In genomic region chr20:38473353-38473795, GRCh38 we compare ENCODE assay signal across 8 cellular contexts. TPM values are rescaled to one million over a fixed set of nuclear protein-coding genes. Genes with fewer than 3 reads are reported as not detected.
A peak's percentile ranks its signal among the peaks of the same experiment; 100 is the strongest.
DNase-seq lines count a peak whose midpoint lies in the region; TF ChIP-seq lines count a peak whose summit lies in the region.

No MANE protein-coding gene starts in this region.

- no peaks in the 10 kb centered on the region for H3K36me3 ChIP-seq in endodermal cell (ENCODE audit: control insufficient read depth, insufficient read depth, low read length)

- H3K27me3 Mint-ChIP-seq in activated naive CD4-positive, alpha-beta T cell treated with anti-CD3 and anti-CD28 coated beads, Interleukin-2, amount 10 ng/mL, durations not matched to agents 7 days and 5 days, result peaks cover 13% of the 10 kb centered on the region
- peaks cover 5% of the 10 kb centered on the region for H3K27me3 Mint-ChIP-seq in endodermal cell (ENCODE audit: insufficient read depth)
- peaks cover 31% of the 10 kb centered on the region for H3K27me3 Mint-ChIP-seq in nephron progenitor cell (ENCODE audit: low read depth, poor library complexity)

- peak overlapping the region; percentile 97 for H3K4me3 ChIP-seq in endodermal cell (ENCODE audit: low read length)

- H3K4me1 Mint-ChIP-seq in activated naive CD4-positive, alpha-beta T cell treated with anti-CD3 and anti-CD28 coated beads, Interleukin-2, amount 10 ng/mL, durations not matched to agents 7 days and 5 days, result peaks cover 35% of the 10 kb centered on the region
- H3K4me1 Mint-ChIP-seq in endodermal cell (peaks cover 27% of the 10 kb centered on the region), nephron progenitor cell (peaks cover 37% of the 10 kb centered on the region)

- no peaks in the 10 kb centered on the region for H3K36me3 Mint-ChIP-seq in activated naive CD4-positive, alpha-beta T cell treated with anti-CD3 and anti-CD28 coated beads, Interleukin-2, amount 10 ng/mL, durations not matched to agents 7 days and 5 days
- H3K36me3 Mint-ChIP-seq in endodermal cell (ENCODE audit: low read depth) (peaks cover 4% of the 10 kb centered on the region), nephron progenitor cell (ENCODE audit: low read depth) (no peaks in the 10 kb centered on the region)

- H3K4me1 ChIP-seq in endodermal cell (ENCODE audit: control insufficient read depth, insufficient read depth, low read length), result peaks cover 5% of the 10 kb centered on the region

- H3K9me3 ChIP-seq in endodermal cell (ENCODE audit: control insufficient read depth, low read length), result no peaks in the 10 kb centered on the region

- peak overlapping the region; percentile 87 for H3K9ac ChIP-seq in endodermal cell (ENCODE audit: extremely low read depth, low read length, poor library complexity, severe bottlenecking)

- CTCF ChIA-PET in activated naive CD4-positive, alpha-beta T cell treated with anti-CD3 and anti-CD28 coated beads, Interleukin-2, amount 10 ng/mL, durations not matched to agents 7 days and 5 days (lab: Charles Lee), result interaction anchor here (0.6 to 3.5 kb wide), 5 partner anchors 13 to 39 kb away, joined by 3 to 20 read pairs (median 7); partner anchors contain the start of gene SNHG17

- H3K9me3 Mint-ChIP-seq in activated naive CD4-positive, alpha-beta T cell treated with anti-CD3 and anti-CD28 coated beads, Interleukin-2, amount 10 ng/mL, durations not matched to agents 7 days and 5 days, result no peaks in the 10 kb centered on the region
- no peaks in the 10 kb centered on the region for H3K9me3 Mint-ChIP-seq in endodermal cell
- H3K9me3 Mint-ChIP-seq in nephron progenitor cell, result no peaks in the 10 kb centered on the region

- peak overlapping the region; percentile 77 for H3K27ac Mint-ChIP-seq in activated naive CD4-positive, alpha-beta T cell treated with anti-CD3 and anti-CD28 coated beads, Interleukin-2, amount 10 ng/mL, durations not matched to agents 7 days and 5 days
- H3K27ac Mint-ChIP-seq in endodermal cell (peak overlapping the region; percentile 95), nephron progenitor cell (peak overlapping the region; percentile 85)

- H3K27ac ChIP-seq in endodermal cell (ENCODE audit: low read depth, low read length), result no peak overlapping the region

- TF ChIP-seq CTCF in endodermal cell (conservative IDR thresholded peaks at IDR 0.05), result peak; percentile 28
- TF ChIP-seq CTCF in nephron progenitor cell (IDR thresholded peaks at IDR 0.05), result no peak

- DNase-seq in activated naive CD4-positive, alpha-beta T cell treated with anti-CD3 and anti-CD28 coated beads, Interleukin-2, amount 10 ng/mL, durations not matched to agents 7 days and 5 days, result no peak
- DNase-seq in activated naive CD4-positive, alpha-beta T cell treated with Interleukin-2 at 50 U/mL for 16 hours, result no peak
- DNase-seq in OCI-M1 (lab: John Stamatoyannopoulos, UW) (peak; percentile 60), endodermal cell (no peak), nephron progenitor cell (no peak), H4 (ENCODE audit: low spot score) (no peak)
- DNase-seq in stimulated activated CD8-positive, alpha-beta memory T cell treated with anti-CD3 and anti-CD28 coated beads, Interleukin-4, amount 100 ng/mL, for 48 hours, result no peak
- DNase-seq in activated CD4-positive, alpha-beta T cell treated with anti-CD3 and anti-CD28 coated beads, Interleukin-2, amount 50 U/mL, for 4 hours, result no peak

- peak overlapping the region; percentile 79 for H3K4me3 Mint-ChIP-seq in activated naive CD4-positive, alpha-beta T cell treated with anti-CD3 and anti-CD28 coated beads, Interleukin-2, amount 10 ng/mL, durations not matched to agents 7 days and 5 days
- H3K4me3 Mint-ChIP-seq in endodermal cell (peak overlapping the region; percentile 88), nephron progenitor cell (peak overlapping the region; percentile 89)

- H3K27me3 ChIP-seq in endodermal cell (ENCODE audit: control insufficient read depth, insufficient read depth, low read length, poor library complexity, severe bottlenecking), result no peaks in the 10 kb centered on the region

- WGBS in endodermal cell (ENCODE audit: insufficient coverage in 1 of 2, insufficient read length in 1 of 2), 2 experiments, result 17 to 32% methylated on average over 5 to 11 of the region's 11 CpGs

RNA-seq across cellular contexts. Expression of gene RALGAPB, which starts 0.7 kb away (rescaled TPM):
- total RNA-seq in endodermal cell, result 10 to 100 TPM; 38.3 to 45.5 TPM
- polyA plus RNA-seq in endodermal cell (2013, experiment 1 of 2), result 24.1 TPM
- 25.3 TPM for polyA plus RNA-seq in endodermal cell (2013, experiment 2 of 2)
- 14.0 and 15.1 TPM in 2 replicates for total RNA-seq in H4 (2014; rRNA removed; shearing (Covaris generic))

RNA-seq across cellular contexts. Expression of gene SNHG17, which starts 38.2 kb away (rescaled TPM):
- 10 to 100 TPM; 36.7 to 45.9 TPM for total RNA-seq in endodermal cell
- polyA plus RNA-seq in endodermal cell (2013, experiment 1 of 2), result 76.2 TPM
- polyA plus RNA-seq in endodermal cell (2013, experiment 2 of 2), result 60.8 TPM
- 6.1 and 6.7 TPM in 2 replicates for total RNA-seq in H4 (2014; rRNA removed; shearing (Covaris generic))
